Comparison of ENCODE assay signal across 23 cellular contexts in the genomic region with DNA sequence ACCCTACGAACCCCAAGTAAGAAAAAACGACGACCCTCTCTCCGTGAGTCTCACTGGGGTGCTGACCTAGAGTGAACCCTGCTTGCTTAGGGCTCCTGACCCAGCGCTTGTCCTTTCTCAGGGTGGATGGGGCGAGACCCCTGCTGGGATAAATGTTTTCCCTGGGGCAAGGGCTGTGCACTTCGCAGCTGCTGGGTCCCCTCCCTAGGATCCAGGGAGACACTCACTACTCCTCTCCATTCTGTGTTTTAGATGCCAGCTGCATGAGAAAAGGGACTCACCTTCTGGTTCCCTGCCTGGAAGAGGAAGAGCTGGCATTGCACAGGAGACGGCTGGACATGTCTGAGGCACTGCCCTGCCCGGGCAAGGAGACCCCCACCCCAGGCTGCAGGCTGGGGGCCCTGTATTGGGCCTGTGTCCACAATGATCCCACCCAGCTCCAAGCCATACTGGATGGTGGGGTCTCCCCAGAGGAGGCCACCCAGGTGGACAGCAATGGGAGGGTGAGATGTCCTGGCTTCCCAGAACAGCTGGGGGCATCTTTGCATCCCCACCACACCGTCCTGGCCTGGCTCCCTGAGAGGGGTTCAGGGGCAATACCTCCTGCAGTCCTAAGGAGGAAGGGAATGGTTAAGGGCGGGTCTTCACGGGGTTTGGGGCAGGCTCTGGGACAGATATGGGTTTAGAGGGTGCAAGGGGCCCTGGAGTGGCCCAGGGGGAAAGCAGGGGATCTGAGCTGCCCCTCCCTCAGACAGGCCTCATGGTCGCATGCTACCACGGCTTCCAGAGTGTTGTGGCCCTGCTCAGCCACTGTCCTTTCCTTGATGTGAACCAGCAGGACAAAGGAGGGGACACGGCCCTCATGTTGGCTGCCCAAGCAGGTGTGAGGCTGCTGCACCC. TPM values are rescaled to one million over a fixed set of nuclear protein-coding genes. Genes with fewer than 3 reads are reported as not detected.
DNase-seq lines count a peak whose midpoint lies in the region; ATAC-seq, FAIRE-seq and TF ChIP-seq lines count a peak whose summit lies in the region.
"Had no signal": no experiment of that assay in that cellular context is flagged by ENCODE, and none has a peak within 500 bp of the region (broad histone marks: within the 10 kb centered on the region; RNA-seq: fewer than 3 reads in every experiment).

No MANE protein-coding gene starts in this region.

- no peak for TF ChIP-seq EP300 in H1 (IDR thresholded peaks at IDR 0.05; ENCODE audit: borderline replicate concordance in 1 of 2, low read depth in 2 of 2, low read length in 2 of 2)

- 0 out of 2 replicates have a peak overlapping the region, but pooled peaks have one; percentile 45 for H2AK5ac ChIP-seq in H1 (ENCODE audit: low read depth, low read length)

- no peak overlapping the region for H3K4ac ChIP-seq in H1 (replicated peaks; ENCODE audit: insufficient read length, low read depth, low read length)

- H3K23me2 ChIP-seq in H1 (ENCODE audit: low read depth, low read length): no peaks in the 10 kb centered on the region

- POLR2A ChIA-PET in CD4-positive, alpha-beta T cell (lab: Charles Lee): interaction anchor here (1.5 kb wide), 1 partner anchor 25 kb away, joined by 5 read pairs; no protein-coding TSS in a partner anchor
- POLR2A ChIA-PET in H1 (lab: Charles Lee; ENCODE audit: partially characterized antibody): interaction anchor here (1.0 to 1.7 kb wide), 6 partner anchors 24 to 194 kb away, joined by 3 to 6 read pairs (median 3); no protein-coding TSS in a partner anchor

- H3K36me3 Mint-ChIP-seq in CD4-positive, alpha-beta T cell (ENCODE audit: low read depth): no peaks in the 10 kb centered on the region
- no peaks in the 10 kb centered on the region for H3K36me3 Mint-ChIP-seq in mesothelial cell of epicardium
- no peaks in the 10 kb centered on the region for H3K36me3 Mint-ChIP-seq in activated T-helper 1 cell treated with anti-CD3 and anti-CD28 coated beads, Interleukin-12 subunit alpha, Interleukin-12 subunit beta, Interleukin-2, Interleukin-4 antibody, amounts not matched to agents 30 ng/mL and 10 ng/mL and 1 ng/mL, durations not matched to agents 14 hours and 24 hours and 36 hours (ENCODE audit: low read depth)

- H3K36me3 ChIP-seq in HUES6 (ENCODE audit: control insufficient read depth, insufficient read depth, low read length) (no peaks in the 10 kb centered on the region), H1 (ENCODE audit: control insufficient read depth in 2 of 4, insufficient read depth in 4 of 4, low read length in 3 of 4) (no peaks in the 10 kb centered on the region; a peak in 1 of 8 replicates)
- H3K36me3 ChIP-seq: prostate gland, thoracic aorta had no signal

- H3K9me3 Mint-ChIP-seq in CD4-positive, alpha-beta T cell: no peaks in the 10 kb centered on the region
- H3K9me3 Mint-ChIP-seq in mesothelial cell of epicardium: no peaks in the 10 kb centered on the region
- no peaks in the 10 kb centered on the region for H3K9me3 Mint-ChIP-seq in activated T-helper 1 cell treated with anti-CD3 and anti-CD28 coated beads, Interleukin-12 subunit alpha, Interleukin-12 subunit beta, Interleukin-2, Interleukin-4 antibody, amounts not matched to agents 30 ng/mL and 10 ng/mL and 1 ng/mL, durations not matched to agents 14 hours and 24 hours and 36 hours
- H3K9me3 Mint-ChIP-seq: activated T-helper 17 cell treated with anti-CD3 and anti-CD28 coated beads, Interleukin-2, amount 50 U/mL, for 72 hours had no signal

- no peak overlapping the region for H3K23ac ChIP-seq in H1 (ENCODE audit: insufficient read length)

- H4K5ac ChIP-seq in H1 (ENCODE audit: insufficient read length, low read depth, low read length): no peak overlapping the region

- no peaks in the 10 kb centered on the region for H3K79me2 ChIP-seq in H1 (ENCODE audit: control insufficient read depth in 1 of 2, insufficient read depth in 2 of 2, low read length in 2 of 2)

- H2AFZ ChIP-seq in H1 (ENCODE audit: low read length): 0 out of 2 replicates have a peak overlapping the region, but pooled peaks have one; percentile 5

- no peak for TF ChIP-seq CTCF in CD4-positive, alpha-beta T cell (IDR thresholded peaks at IDR 0.05)
- TF ChIP-seq CTCF in H1 (IDR thresholded peaks at IDR 0.05; ENCODE audit: control extremely low read depth in 1 of 3, insufficient read depth in 1 of 3, low read depth in 1 of 3, low read length in 3 of 3): no peak
- no peak for TF ChIP-seq CTCF in mesothelial cell of epicardium (IDR thresholded peaks at IDR 0.05; ENCODE audit: unreplicated experiment)

- H3K9ac ChIP-seq in HUES6 (ENCODE audit: low read length) (no peak overlapping the region), H1 (replicated peaks in 1 of 4; ENCODE audit: extremely low read depth in 1 of 4, low read depth in 3 of 4, low read length in 3 of 4) (no peak overlapping the region)

- no peak overlapping the region for H2BK120ac ChIP-seq in H1 (replicated peaks; ENCODE audit: low read depth, low read length)

- peak overlapping the region; percentile 33 for H3K27ac Mint-ChIP-seq in CD4-positive, alpha-beta T cell
- H3K27ac Mint-ChIP-seq in mesothelial cell of epicardium: no peak overlapping the region
- no peak overlapping the region for H3K27ac Mint-ChIP-seq in activated T-helper 1 cell treated with anti-CD3 and anti-CD28 coated beads, Interleukin-12 subunit alpha, Interleukin-12 subunit beta, Interleukin-2, Interleukin-4 antibody, amounts not matched to agents 30 ng/mL and 10 ng/mL and 1 ng/mL, durations not matched to agents 14 hours and 24 hours and 36 hours
- H3K27ac Mint-ChIP-seq: activated B cell treated with CpG ODN at 0.5 μM for 24 hours; activated naive CD8-positive, alpha-beta T cell treated with anti-CD3 and anti-CD28 coated beads, Interleukin-2, amount 50 U/mL, for 24 hours; activated T-helper 17 cell treated with anti-CD3 and anti-CD28 coated beads, Interleukin-2, amount 50 U/mL, for 72 hours had no signal

- H4K8ac ChIP-seq in H1 (ENCODE audit: extremely low read depth, insufficient read depth, low read length): no peak overlapping the region

- ATAC-seq in CD4-positive, alpha-beta T cell (ENCODE audit: poor library complexity): no peak
- ATAC-seq in GM18519 (IDR thresholded peaks at IDR 0.05; ENCODE audit: low FRiP score, unreplicated experiment): no peak
- ATAC-seq: activated naive CD8-positive, alpha-beta T cell treated with anti-CD3 and anti-CD28 coated beads, Interleukin-2, amount 50 U/mL, for 24 hours; activated T-helper 17 cell treated with anti-CD3 and anti-CD28 coated beads, Interleukin-2, amount 50 U/mL, for 72 hours had no signal

- intact Hi-C loops in CD4-positive, alpha-beta T cell (cut with DNase I, micrococcal nuclease): no loop called here
- intact Hi-C loops in activated T-helper 1 cell treated with anti-CD3 and anti-CD28 coated beads, Interleukin-12 subunit alpha, Interleukin-12 subunit beta, Interleukin-2, Interleukin-4 antibody, amounts not matched to agents 30 ng/mL and 10 ng/mL and 1 ng/mL, durations not matched to agents 14 hours and 24 hours and 36 hours (cut with micrococcal nuclease): no loop called here

- peak overlapping the region; percentile 62 to 63 for H3K4me2 ChIP-seq in H1 (ENCODE audit: insufficient read depth in 1 of 2, low read depth in 2 of 2, low read length in 2 of 2)

- no peaks in the 10 kb centered on the region for H3K27me3 Mint-ChIP-seq in CD4-positive, alpha-beta T cell
- H3K27me3 Mint-ChIP-seq in mesothelial cell of epicardium (ENCODE audit: low read depth): peaks cover 6% of the 10 kb centered on the region
- H3K27me3 Mint-ChIP-seq in activated T-helper 1 cell treated with anti-CD3 and anti-CD28 coated beads, Interleukin-12 subunit alpha, Interleukin-12 subunit beta, Interleukin-2, Interleukin-4 antibody, amounts not matched to agents 30 ng/mL and 10 ng/mL and 1 ng/mL, durations not matched to agents 14 hours and 24 hours and 36 hours (ENCODE audit: insufficient read depth): peaks cover 4% of the 10 kb centered on the region

- no peak for TF ChIP-seq POLR2A in H1 (IDR thresholded peaks at IDR 0.05; ENCODE audit: control extremely low read depth in 1 of 2, low read depth in 2 of 2, low read length in 2 of 2)

- WGBS in H1 (ENCODE audit: extremely low coverage in 1 of 2, insufficient coverage in 1 of 2, insufficient read length in 1 of 2, insufficient replicate concordance in 2 of 2, low coverage in 1 of 2, low lambda C conversion rate in 2 of 2, missing lambda C conversion rate in 1 of 2), 2 experiments: 73% methylated on average over 15 of the region's 15 CpGs; no CpG with 5 or more reads in 1 of the 2 experiments

- H4K20me1 ChIP-seq in H1 (replicated peaks in 1 of 2; ENCODE audit: control insufficient read depth in 1 of 2, insufficient read depth in 2 of 2, low read length in 2 of 2): no peaks in the 10 kb centered on the region

- peaks cover 21% of the 10 kb centered on the region for H3K4me1 Mint-ChIP-seq in CD4-positive, alpha-beta T cell (ENCODE audit: low read depth)
- H3K4me1 Mint-ChIP-seq in mesothelial cell of epicardium: peaks cover 12% of the 10 kb centered on the region
- H3K4me1 Mint-ChIP-seq in activated T-helper 1 cell treated with anti-CD3 and anti-CD28 coated beads, Interleukin-12 subunit alpha, Interleukin-12 subunit beta, Interleukin-2, Interleukin-4 antibody, amounts not matched to agents 30 ng/mL and 10 ng/mL and 1 ng/mL, durations not matched to agents 14 hours and 24 hours and 36 hours (ENCODE audit: low read depth): peaks cover 10% of the 10 kb centered on the region

- H2BK20ac ChIP-seq in H1 (ENCODE audit: low read length): peak overlapping the region; percentile 76; the same call in 1 of the 2 replicates

- no peak for DNase-seq in CD4-positive, alpha-beta T cell
- DNase-seq in H1 (ENCODE audit: low read depth in 1 of 2, low spot score in 2 of 2) (no peak), mesothelial cell of epicardium (ENCODE audit: low spot score in 2 of 2, unreplicated experiment in 2 of 2) (no peak), COLO829 (ENCODE audit: low spot score) (no peak), NCI-H82 treated with DMSO at 0.1 percent for 48 hours (lab: John Stamatoyannopoulos, UW; ENCODE audit: unreplicated experiment) (no peak)
- no peak for DNase-seq in activated T-helper 1 cell treated with anti-CD3 and anti-CD28 coated beads, Interleukin-12 subunit alpha, Interleukin-12 subunit beta, Interleukin-2, Interleukin-4 antibody, amounts not matched to agents 30 ng/mL and 10 ng/mL and 1 ng/mL, durations not matched to agents 14 hours and 24 hours and 36 hours (ENCODE audit: low spot score)
- DNase-seq: activated B cell treated with CpG ODN at 0.5 μM for 24 hours; activated naive CD8-positive, alpha-beta T cell treated with anti-CD3 and anti-CD28 coated beads, Interleukin-2, amount 50 U/mL, for 24 hours; central memory CD4-positive, alpha-beta T cell; effector memory CD4-positive, alpha-beta T cell; GDM1; NCI-H345; SHP77 treated with DMSO at 0.1 percent for 48 hours; stimulated activated CD4-positive, alpha-beta T cell treated with anti-CD3 and anti-CD28 coated beads, Interleukin-12 subunit alpha, Interleukin-12 subunit beta, amount 100 ng/mL, for 4 hours; T-helper 2 cell had no signal

- H3K4me3 ChIP-seq in HUES6 (ENCODE audit: low read depth, low read length) (peak overlapping the region; percentile 67), H1 (ENCODE audit: extremely low read depth in 1 of 4, insufficient read depth in 2 of 4, low read depth in 3 of 4, low read length in 4 of 4) (peak overlapping the region; percentile 22 to 52 (median 32); a peak in 7 of 8 replicates)
- H3K4me3 ChIP-seq: prostate gland, thoracic aorta had no signal

- H3K18ac ChIP-seq in H1 (ENCODE audit: extremely low read depth, low read length): no peak overlapping the region; the same call in 1 of the 2 replicates

- H2BK5ac ChIP-seq in H1 (ENCODE audit: low read depth, low read length): peak overlapping the region; percentile 25; the same call in 1 of the 2 replicates

- no peaks in the 10 kb centered on the region for H3K79me1 ChIP-seq in H1 (ENCODE audit: low read depth, low read length)

- FAIRE-seq in H1 (lab: Jason Lieb, UNC): no peak
- FAIRE-seq: GM12891 had no signal

- H3K27ac ChIP-seq in CD4-positive, alpha-beta T cell (ENCODE audit: low read depth, low read length): no peak overlapping the region
- H3K27ac ChIP-seq in HUES6 (ENCODE audit: low read depth, low read length): no peak overlapping the region
- H3K27ac ChIP-seq in H1 (ENCODE audit: low read depth, low read length): no peak overlapping the region
- H3K27ac ChIP-seq: prostate gland, thoracic aorta had no signal

- H2BK12ac ChIP-seq in H1 (ENCODE audit: low read depth, low read length): peak overlapping the region; percentile 77; the same call in 1 of the 2 replicates

- H3K9me3 ChIP-seq in CD4-positive, alpha-beta T cell (ENCODE audit: control insufficient read depth, low read length): no peaks in the 10 kb centered on the region
- H3K9me3 ChIP-seq in HUES6 (ENCODE audit: control insufficient read depth, insufficient read depth, low read depth, low read length) (no peaks in the 10 kb centered on the region), H1 (ENCODE audit: insufficient read depth in 2 of 2, low read depth in 1 of 2, low read length in 1 of 2) (no peaks in the 10 kb centered on the region)
- H3K9me3 ChIP-seq: prostate gland, thoracic aorta had no signal

- H3K14ac ChIP-seq in H1 (ENCODE audit: insufficient read length): no peak overlapping the region

- H2BK15ac ChIP-seq in H1 (ENCODE audit: low read length): peak overlapping the region; percentile 36; the same call in 1 of the 2 replicates

- no peak overlapping the region for H3K56ac ChIP-seq in H1 (replicated peaks; ENCODE audit: insufficient read length, low read depth, low read length)

- no peak overlapping the region for H3K4me3 Mint-ChIP-seq in CD4-positive, alpha-beta T cell
- peak overlapping the region; percentile 34 for H3K4me3 Mint-ChIP-seq in mesothelial cell of epicardium
- no peak overlapping the region for H3K4me3 Mint-ChIP-seq in activated T-helper 1 cell treated with anti-CD3 and anti-CD28 coated beads, Interleukin-12 subunit alpha, Interleukin-12 subunit beta, Interleukin-2, Interleukin-4 antibody, amounts not matched to agents 30 ng/mL and 10 ng/mL and 1 ng/mL, durations not matched to agents 14 hours and 24 hours and 36 hours
- H3K4me3 Mint-ChIP-seq: activated B cell treated with CpG ODN at 0.5 μM for 24 hours; activated naive CD8-positive, alpha-beta T cell treated with anti-CD3 and anti-CD28 coated beads, Interleukin-2, amount 50 U/mL, for 24 hours; activated T-helper 17 cell treated with anti-CD3 and anti-CD28 coated beads, Interleukin-2, amount 50 U/mL, for 72 hours had no signal

- no peak for TF ChIP-seq RAD21 in H1 (IDR thresholded peaks at IDR 0.05 in 1 of 2, conservative IDR thresholded peaks at IDR 0.05 in 1 of 2; ENCODE audit: low read depth in 2 of 2, low read length in 2 of 2)

- no peaks in the 10 kb centered on the region for H3K27me3 ChIP-seq in CD4-positive, alpha-beta T cell (ENCODE audit: control insufficient read depth, insufficient read depth, low read length)
- peaks cover 14% of the 10 kb centered on the region for H3K27me3 ChIP-seq in HUES6 (ENCODE audit: control insufficient read depth, insufficient read depth, low read length)
- H3K27me3 ChIP-seq in H1 (replicated peaks in 1 of 4; ENCODE audit: control insufficient read depth in 3 of 4, extremely low read depth in 1 of 4, insufficient read depth in 3 of 4, low read length in 3 of 4): peaks cover 0 to 10% (median 6%) of the 10 kb centered on the region in 4 experiments; a peak in 3 of 7 replicates

- no peak overlapping the region for H4K91ac ChIP-seq in H1 (replicated peaks; ENCODE audit: insufficient read length, low read length)

- CTCF ChIA-PET in CD4-positive, alpha-beta T cell (lab: Charles Lee): no interaction called here
- CTCF ChIA-PET in H1 (lab: Charles Lee; ENCODE audit: partially characterized antibody): interaction anchor here (0.6 to 9.1 kb wide), 36 partner anchors 9 to 469 kb away, joined by 3 to 120 read pairs (median 4); a partner anchor contains a TSS

- H3K4me1 ChIP-seq in HUES6 (ENCODE audit: control insufficient read depth, insufficient read depth, low read length): peaks cover 20% of the 10 kb centered on the region
- H3K4me1 ChIP-seq in H1 (replicated peaks in 1 of 4; ENCODE audit: control insufficient read depth in 3 of 4, insufficient read depth in 4 of 4, low read length in 3 of 4): peaks cover 0 to 12% (median 5%) of the 10 kb centered on the region in 4 experiments; a peak in 6 of 7 replicates
- H3K4me1 ChIP-seq: prostate gland had no signal

RNA-seq across cellular contexts. Expression of a gene that starts 0.7 kb away (rescaled TPM):
- total RNA-seq in CD4-positive, alpha-beta T cell: not detected
- 0.19 and 0.41 TPM in 2 replicates for total RNA-seq in H1 (2021; fragmentation: NEBNext Ultra II Directional; extraction: Animal tissue kit (Norgen Biotek cat#: 25700))
- polyA plus RNA-seq in H1 (2011; rRNA removed): 0.53 and 1.5 TPM in 2 replicates
- polyA plus RNA-seq in H1 (2011; cell fraction: cytosol; rRNA removed): 1.1 TPM
- 8.7 TPM for polyA plus RNA-seq in H1 (2011; cell fraction: nucleus; rRNA removed)
- 0.53 to 1.1 TPM (median 0.62 TPM) in 4 replicates for polyA plus RNA-seq in H1 (2012, experiment 1 of 2)
- 0.39 TPM for polyA plus RNA-seq in H1 (2012, experiment 2 of 2)
- polyA plus RNA-seq in H1 (2013, experiment 1 of 2): 0.34 TPM
- polyA plus RNA-seq in H1 (2013, experiment 2 of 2): 0.57 TPM
- polyA minus RNA-seq in H1 (2011; rRNA and poly(A)+ RNA removed): 0.34 and 0.73 TPM in 2 replicates
- polyA minus RNA-seq in H1 (2011; cell fraction: cytosol; rRNA and poly(A)+ RNA removed): not detected
- polyA minus RNA-seq in H1 (2011; cell fraction: nucleus; rRNA and poly(A)+ RNA removed): 3.4 TPM
- total RNA-seq in mesothelial cell of epicardium: 0.18 to 0.27 TPM (median 0.22 TPM) in 3 replicates
- total RNA-seq in activated T-helper 1 cell treated with anti-CD3 and anti-CD28 coated beads, Interleukin-12 subunit alpha, Interleukin-12 subunit beta, Interleukin-2, Interleukin-4 antibody, amounts not matched to agents 30 ng/mL and 10 ng/mL and 1 ng/mL, durations not matched to agents 14 hours and 24 hours and 36 hours: not detected in 2 replicates
- total RNA-seq: activated B cell treated with CpG ODN at 0.5 μM for 24 hours; activated T-helper 17 cell treated with anti-CD3 and anti-CD28 coated beads, Interleukin-2, amount 50 U/mL, for 72 hours; Calu3; lower leg skin; prostate gland; thoracic aorta had no signal

RNA-seq across cellular contexts. Expression of a gene that starts 18.7 kb away (rescaled TPM):
- total RNA-seq in CD4-positive, alpha-beta T cell: not detected
- total RNA-seq in H1 (2021; fragmentation: NEBNext Ultra II Directional; extraction: Animal tissue kit (Norgen Biotek cat#: 25700)): 0.09 TPM in 1 of 2 replicates, not detected in the other
- polyA plus RNA-seq in H1 (2011; rRNA removed): 0.35 and 0.50 TPM in 2 replicates
- polyA plus RNA-seq in H1 (2011; cell fraction: cytosol; rRNA removed): 0.54 TPM
- 1.2 TPM for polyA plus RNA-seq in H1 (2011; cell fraction: nucleus; rRNA removed)
- polyA plus RNA-seq in H1 (2012, experiment 1 of 2): 0.59 to 0.90 TPM (median 0.84 TPM) in 4 replicates
- polyA plus RNA-seq in H1 (2012, experiment 2 of 2): 0.10 TPM
- polyA plus RNA-seq in H1 (2013, experiment 1 of 2): 0.39 TPM
- polyA plus RNA-seq in H1 (2013, experiment 2 of 2): 0.24 TPM
- polyA minus RNA-seq in H1 (2011; rRNA and poly(A)+ RNA removed): 0.39 and 0.82 TPM in 2 replicates
- polyA minus RNA-seq in H1 (2011; cell fraction: cytosol; rRNA and poly(A)+ RNA removed): not detected
- 1.4 TPM for polyA minus RNA-seq in H1 (2011; cell fraction: nucleus; rRNA and poly(A)+ RNA removed)
- 0.16 TPM in 1 of 3 replicates, not detected in the others for total RNA-seq in mesothelial cell of epicardium
- total RNA-seq in activated T-helper 1 cell treated with anti-CD3 and anti-CD28 coated beads, Interleukin-12 subunit alpha, Interleukin-12 subunit beta, Interleukin-2, Interleukin-4 antibody, amounts not matched to agents 30 ng/mL and 10 ng/mL and 1 ng/mL, durations not matched to agents 14 hours and 24 hours and 36 hours: not detected in 2 replicates
- total RNA-seq: activated B cell treated with CpG ODN at 0.5 μM for 24 hours; activated T-helper 17 cell treated with anti-CD3 and anti-CD28 coated beads, Interleukin-2, amount 50 U/mL, for 72 hours; Calu3 had no signal

RNA-seq across cellular contexts. Expression of a gene that starts 40.0 kb away (rescaled TPM):
- total RNA-seq in CD4-positive, alpha-beta T cell: 1 to 10 TPM; 1.2 to 1.3 TPM
- 6.5 and 7.5 TPM in 2 replicates for total RNA-seq in H1 (2021; fragmentation: NEBNext Ultra II Directional; extraction: Animal tissue kit (Norgen Biotek cat#: 25700))
- polyA plus RNA-seq in H1 (2011; rRNA removed): 7.1 and 10.9 TPM in 2 replicates
- polyA plus RNA-seq in H1 (2011; cell fraction: cytosol; rRNA removed): 6.7 TPM
- polyA plus RNA-seq in H1 (2011; cell fraction: nucleus; rRNA removed): 12.7 TPM
- polyA plus RNA-seq in H1 (2012, experiment 1 of 2): 4.7 to 5.7 TPM (median 5.2 TPM) in 4 replicates
- 4.7 TPM for polyA plus RNA-seq in H1 (2012, experiment 2 of 2)
- 2.7 TPM for polyA plus RNA-seq in H1 (2013, experiment 1 of 2)
- 2.2 TPM for polyA plus RNA-seq in H1 (2013, experiment 2 of 2)
- 3.0 and 6.3 TPM in 2 replicates for polyA minus RNA-seq in H1 (2011; rRNA and poly(A)+ RNA removed)
- polyA minus RNA-seq in H1 (2011; cell fraction: cytosol; rRNA and poly(A)+ RNA removed): 7.0 TPM
- polyA minus RNA-seq in H1 (2011; cell fraction: nucleus; rRNA and poly(A)+ RNA removed): 11.2 TPM
- 4.8 to 5.2 TPM (median 5.2 TPM) in 3 replicates for total RNA-seq in mesothelial cell of epicardium
- total RNA-seq in activated T-helper 1 cell treated with anti-CD3 and anti-CD28 coated beads, Interleukin-12 subunit alpha, Interleukin-12 subunit beta, Interleukin-2, Interleukin-4 antibody, amounts not matched to agents 30 ng/mL and 10 ng/mL and 1 ng/mL, durations not matched to agents 14 hours and 24 hours and 36 hours: 0.15 and 0.18 TPM in 2 replicates
- total RNA-seq: Calu3 had no signal
